Comparison of ENCODE assay signal across 10 cellular contexts in genomic region chr2:236617221-236617737, GRCh38. TPM values are rescaled to one million over a fixed set of nuclear protein-coding genes. Genes with fewer than 3 reads are reported as not detected.
"Had no signal": no experiment of that assay in that cellular context is flagged by ENCODE, and none has a peak within 500 bp of the region (broad histone marks: within the 10 kb centered on the region; RNA-seq: fewer than 3 reads in every experiment).

No MANE protein-coding gene starts in this region.

- H3K4me2 ChIP-seq: GM23338, KMS-11 had no signal

- H3K27ac ChIP-seq: HL-60, KMS-11 had no signal

- H3K4me3 Mint-ChIP-seq: GM23338, H9, IgD-negative memory B cell had no signal

- DNase-seq: H9, HCEC 1CT, Karpas-422, KBM-7 had no signal

- H3K27ac Mint-ChIP-seq: H9, IgD-negative memory B cell had no signal

- H3K9ac ChIP-seq: KMS-11 had no signal

- ATAC-seq: GM23338, HepG2 had no signal

- H3K4me3 ChIP-seq: GM23338 had no signal

- H3K9me3 Mint-ChIP-seq: GM23338, H9, IgD-negative memory B cell had no signal

- H3K36me3 Mint-ChIP-seq: IgD-negative memory B cell had no signal

RNA-seq across cellular contexts. Expression of gene ACKR3, which starts 47.7 kb away (rescaled TPM):
- total RNA-seq: HepG2, HT1080 had no signal
- polyA plus RNA-seq: HepG2 had no signal
